ENCODE assay signal across 13 cellular contexts in genomic region chr11:59901306-59901705, GRCh38. TPM values are rescaled to one million over a fixed set of nuclear protein-coding genes. Genes with fewer than 3 reads are reported as not detected.
DNase-seq lines count a peak whose midpoint lies in the region; ATAC-seq, FAIRE-seq and TF ChIP-seq lines count a peak whose summit lies in the region.
"Had no signal": no experiment of that assay in that cellular context is flagged by ENCODE, and none has a peak within 500 bp of the region (broad histone marks: within the 10 kb centered on the region; RNA-seq: fewer than 3 reads in every experiment).

No MANE protein-coding gene starts in this region.

- H3K4me1 ChIP-seq in right lobe of liver, result no peaks in the 10 kb centered on the region
- H3K4me1 ChIP-seq in kidney (ENCODE audit: control insufficient read depth in 1 of 2, insufficient read depth in 1 of 2, low read depth in 1 of 2, low read length in 2 of 2), result no peaks in the 10 kb centered on the region
- H3K4me1 ChIP-seq: BLaER1, parathyroid adenoma had no signal

- 31% methylated on average over 1 of the region's 1 CpG for WGBS in right lobe of liver (ENCODE audit: insufficient coverage, low coverage, low lambda C conversion rate, missing lambda C conversion rate)

- intact Hi-C loops in right lobe of liver (cut with DNase I), result no loop called here
- intact Hi-C loops in kidney (cut with DNase I), result no loop called here

- no peak for TF ChIP-seq POLR2A in right lobe of liver (IDR thresholded peaks at IDR 0.05)

- no peak overlapping the region for H3K9ac ChIP-seq in kidney (ENCODE audit: low read length in 2 of 2)
- H3K9ac ChIP-seq: BLaER1, parathyroid adenoma had no signal

- TF ChIP-seq CTCF in cardiac fibroblast (IDR thresholded peaks at IDR 0.05; ENCODE audit: low read depth, low read length) (no peak), right lobe of liver (IDR thresholded peaks at IDR 0.05) (no peak), kidney (IDR thresholded peaks at IDR 0.05; ENCODE audit: borderline replicate concordance, extremely low read depth, insufficient read depth) (no peak)

- no peak for FAIRE-seq in kidney (lab: Jason Lieb, UNC)

- H3K4me3 ChIP-seq in cardiac fibroblast (replicated peaks in 1 of 2; ENCODE audit: low read depth in 2 of 2, low read length in 2 of 2) (no peak overlapping the region), right lobe of liver (no peak overlapping the region), kidney (ENCODE audit: low read length in 2 of 2) (no peak overlapping the region)
- H3K4me3 ChIP-seq: BLaER1, esophagus squamous epithelium had no signal

- H3K36me3 ChIP-seq in right lobe of liver (no peaks in the 10 kb centered on the region), kidney (ENCODE audit: control insufficient read depth in 1 of 2, insufficient read depth in 2 of 2, low read length in 2 of 2) (no peaks in the 10 kb centered on the region)
- H3K36me3 ChIP-seq: BLaER1, esophagus squamous epithelium had no signal

- H3K27me3 ChIP-seq in right lobe of liver, result no peaks in the 10 kb centered on the region
- H3K27me3 ChIP-seq: BLaER1, esophagus squamous epithelium had no signal

- H3K27ac ChIP-seq in right lobe of liver, result peak overlapping the region in 1 of 3 donors; percentile 5
- H3K27ac ChIP-seq in kidney (ENCODE audit: low read depth in 2 of 2, low read length in 2 of 2), result no peak overlapping the region
- H3K27ac ChIP-seq: BLaER1, esophagus squamous epithelium, parathyroid adenoma had no signal

- H3K9me3 ChIP-seq in right lobe of liver, result no peaks in the 10 kb centered on the region
- H3K9me3 ChIP-seq in kidney (ENCODE audit: control insufficient read depth in 1 of 2, low read length in 2 of 2), result no peaks in the 10 kb centered on the region
- H3K9me3 ChIP-seq: esophagus squamous epithelium had no signal

- DNase-seq in Daoy (ENCODE audit: low read depth) (peak; percentile 88), MV-4-11 (lab: John Stamatoyannopoulos, UW) (peak; percentile 47), cardiac fibroblast (ENCODE audit: low read depth in 2 of 2) (peak; percentile 52 to 92), right lobe of liver (no peak), kidney (no peak), NOMO-1 treated with DMSO at 0.1 percent for 48 hours (lab: John Stamatoyannopoulos, UW; ENCODE audit: unreplicated experiment) (no peak)
- no peak for DNase-seq in activated naive CD4-positive, alpha-beta T cell treated with anti-CD3 and anti-CD28 coated beads, Interleukin-2, amount 50 U/mL, for 16 hours
- DNase-seq: esophagus squamous epithelium, NCI-H1436 had no signal

- ATAC-seq in right lobe of liver, result peak; percentile 27 to 89 (median 58)
- no peak for ATAC-seq in GM18907 (IDR thresholded peaks at IDR 0.05; ENCODE audit: unreplicated experiment)

RNA-seq across cellular contexts. Expression of gene OOSP3, which starts 22.7 kb away (rescaled TPM):
- total RNA-seq in Daoy (2014; rRNA removed; shearing (Covaris generic)), result not detected in 2 replicates
- total RNA-seq in right lobe of liver (not detected), kidney (not detected)
- polyA plus RNA-seq in kidney (ENCODE audit: insufficient read depth, low read depth, low replicate concordance), result not detected
- total RNA-seq: esophagus squamous epithelium had no signal

RNA-seq across cellular contexts. Expression of gene TCN1, which starts 35.0 kb away (rescaled TPM):
- total RNA-seq in Daoy (2014; rRNA removed; shearing (Covaris generic)), result not detected in 2 replicates
- total RNA-seq in right lobe of liver (under 1 TPM in 2 of 6 experiments, not detected in 4; 0.55 to 0.62 TPM), kidney (1.8 TPM)
- polyA plus RNA-seq in kidney (ENCODE audit: insufficient read depth, low read depth, low replicate concordance), result not detected

RNA-seq across cellular contexts. Expression of gene OOSP1, which starts 36.9 kb away (rescaled TPM):
- total RNA-seq in Daoy (2014; rRNA removed; shearing (Covaris generic)), result not detected in 2 replicates
- total RNA-seq in right lobe of liver, result not detected
- total RNA-seq in kidney, result not detected
- polyA plus RNA-seq in kidney (ENCODE audit: insufficient read depth, low read depth, low replicate concordance), result not detected
- total RNA-seq: esophagus squamous epithelium had no signal
- polyA plus RNA-seq: thymus had no signal

RNA-seq across cellular contexts. Expression of gene CBLIF, which starts 56.0 kb away (rescaled TPM):
- not detected in 2 replicates for total RNA-seq in Daoy (2014; rRNA removed; shearing (Covaris generic))
- total RNA-seq in right lobe of liver, result not detected
- total RNA-seq in kidney, result not detected
- polyA plus RNA-seq in kidney (ENCODE audit: insufficient read depth, low read depth, low replicate concordance), result not detected
- total RNA-seq: esophagus squamous epithelium had no signal

Comparison
In these comparisons a context has a peak if more than half of its experiments do, and no peak if none do; other contexts are left out.
1. DNase-seq: peak in Daoy (single experiment), MV-4-11 (single experiment) and cardiac fibroblast (2 of 2); none in right lobe of liver (0 of 3), activated naive CD4-positive, alpha-beta T cell treated with anti-CD3 and anti-CD28 coated beads, Interleukin-2, amount 50 U/mL, for 16 hours (single experiment), kidney (single experiment) and NOMO-1 treated with DMSO at 0.1 percent for 48 hours (single experiment).